In genomic region chr14:60327447-60328331, GRCh38 we compare ENCODE assay signal across 7 cellular contexts.
A peak's percentile ranks its signal among the peaks of the same experiment; 100 is the strongest.
DNase-seq lines count a peak whose midpoint lies in the region; ATAC-seq and TF ChIP-seq lines count a peak whose summit lies in the region.

No MANE protein-coding gene starts in this region.

- intact Hi-C loops in posterior cingulate gyrus (cut with DNase I) = no loop called here

- H3K4me3 ChIP-seq in fibroblast of the aortic adventitia (ENCODE audit: low read depth, low read length) = peak overlapping the region; percentile 22

- ATAC-seq in GM18508 (IDR thresholded peaks at IDR 0.05; ENCODE audit: insufficient read depth, unreplicated experiment) = peak; percentile 29
- peak; percentile 59 for ATAC-seq in HG02763 (IDR thresholded peaks at IDR 0.05; ENCODE audit: unreplicated experiment)

- DNase-seq in NCI-H2107 (lab: John Stamatoyannopoulos, UW) (peak; percentile 95), fibroblast of the aortic adventitia (ENCODE audit: low read depth) (no peak), posterior cingulate gyrus (peak in 8 of 10 donors; percentile 38 to 92 (median 60)), foreskin melanocyte (no peak)
- peak; percentile 76 for DNase-seq in activated CD8-positive, alpha-beta memory T cell treated with anti-CD3 and anti-CD28 coated beads, Interleukin-2, amount 50 U/mL, for 48 hours

- no peak for TF ChIP-seq CTCF in fibroblast of the aortic adventitia (IDR thresholded peaks at IDR 0.05; ENCODE audit: insufficient read depth, low read length)

Comparison
In these comparisons a context has a peak if more than half of its experiments do, and no peak if none do; other contexts are left out.
1. DNase-seq: peak in NCI-H2107 (single experiment), activated CD8-positive, alpha-beta memory T cell treated with anti-CD3 and anti-CD28 coated beads, Interleukin-2, amount 50 U/mL, for 48 hours (single experiment) and posterior cingulate gyrus (8 of 10); none in fibroblast of the aortic adventitia (single experiment) and foreskin melanocyte (single experiment).